14 cellular contexts compared by ENCODE assay signal in the genomic region with DNA sequence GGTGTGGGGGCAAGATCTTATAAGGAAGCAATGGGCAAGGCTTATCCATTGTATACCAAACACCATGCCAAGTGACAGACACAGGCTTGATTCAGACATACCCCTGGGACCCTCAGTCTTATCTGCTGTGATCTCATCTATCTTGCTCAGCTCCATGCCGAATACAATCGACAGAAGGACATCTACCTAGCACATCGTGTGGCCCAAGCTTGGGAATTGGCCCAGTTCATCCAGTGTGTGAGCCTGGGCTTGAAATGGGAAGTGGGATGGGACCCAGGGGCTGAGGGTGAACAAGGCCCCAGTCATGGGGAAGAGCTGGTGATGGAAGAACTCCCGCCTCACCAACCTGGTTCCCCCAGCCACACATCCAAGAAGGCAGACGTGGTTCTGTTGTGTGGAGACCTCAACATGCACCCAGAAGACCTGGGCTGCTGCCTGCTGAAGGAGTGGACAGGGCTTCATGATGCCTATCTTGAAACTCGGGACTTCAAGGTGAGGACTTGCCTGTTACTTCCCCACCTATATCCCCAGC. TPM values are rescaled to one million over a fixed set of nuclear protein-coding genes. Genes with fewer than 3 reads are reported as not detected.
DNase-seq lines count a peak whose midpoint lies in the region; ATAC-seq and TF ChIP-seq lines count a peak whose summit lies in the region.
"Had no signal": no experiment of that assay in that cellular context is flagged by ENCODE, and none has a peak within 500 bp of the region (broad histone marks: within the 10 kb centered on the region; RNA-seq: fewer than 3 reads in every experiment).

No MANE protein-coding gene starts in this region.

- peaks cover 36% of the 10 kb centered on the region for H3K36me3 ChIP-seq in CD4-positive, CD25-positive, alpha-beta regulatory T cell (ENCODE audit: control insufficient read depth, insufficient read depth, low read length)
- peaks cover 3% of the 10 kb centered on the region; the same call in 1 of the 2 replicates for H3K36me3 ChIP-seq in GM23338 (ENCODE audit: insufficient read depth)

- peaks cover 0 to 44% (median 28%) of the 10 kb centered on the region in 4 donors for H3K4me1 Mint-ChIP-seq in CD4-positive, CD25-positive, alpha-beta regulatory T cell
- H3K4me1 Mint-ChIP-seq in GM23338 = peaks cover 12% of the 10 kb centered on the region; the same call in 2 of the 3 replicates
- H3K4me1 Mint-ChIP-seq in activated naive CD8-positive, alpha-beta T cell treated with anti-CD3 and anti-CD28 coated beads for 36 hours = peaks cover 20% of the 10 kb centered on the region
- peaks cover 24 to 42% (median 33%) of the 10 kb centered on the region in 4 donors for H3K4me1 Mint-ChIP-seq in naive thymus-derived CD8-positive, alpha-beta T cell

- peak overlapping the region; percentile 89 to 95 (median 92) for H3K4me3 Mint-ChIP-seq in CD4-positive, CD25-positive, alpha-beta regulatory T cell
- H3K4me3 Mint-ChIP-seq in GM23338 = peak overlapping the region; percentile 96
- H3K4me3 Mint-ChIP-seq in activated naive CD8-positive, alpha-beta T cell treated with anti-CD3 and anti-CD28 coated beads for 36 hours = peak overlapping the region; percentile 93
- peak overlapping the region; percentile 77 to 97 (median 92) for H3K4me3 Mint-ChIP-seq in naive thymus-derived CD8-positive, alpha-beta T cell

- no peaks in the 10 kb centered on the region for H3K9me2 ChIP-seq in GM23338 (ENCODE audit: insufficient read depth)

- H3K4me3 ChIP-seq in CD4-positive, CD25-positive, alpha-beta regulatory T cell (ENCODE audit: low read depth, low read length) = no peak overlapping the region
- no peak overlapping the region for H3K4me3 ChIP-seq in GM23338

- H3K36me3 Mint-ChIP-seq in CD4-positive, CD25-positive, alpha-beta regulatory T cell = peaks cover 11% of the 10 kb centered on the region
- peaks cover 33% of the 10 kb centered on the region for H3K36me3 Mint-ChIP-seq in GM23338 (ENCODE audit: low read depth)
- peaks cover 13% of the 10 kb centered on the region for H3K36me3 Mint-ChIP-seq in activated naive CD8-positive, alpha-beta T cell treated with anti-CD3 and anti-CD28 coated beads for 36 hours
- H3K36me3 Mint-ChIP-seq in naive thymus-derived CD8-positive, alpha-beta T cell = peaks cover 0 to 17% (median 0%) of the 10 kb centered on the region in 3 donors

- POLR2A ChIA-PET in naive thymus-derived CD8-positive, alpha-beta T cell (lab: Charles Lee) = interaction anchor here (1.5 to 6.8 kb wide), 3 partner anchors 11 to 60 kb away, joined by 6 to 131 read pairs (median 68); a partner anchor contains a TSS

- TF ChIP-seq CTCF in GM23338 (conservative IDR thresholded peaks at IDR 0.05; ENCODE audit: low read depth in 2 of 2) = no peak

- H4K20me1 ChIP-seq in GM23338 (replicated peaks; ENCODE audit: insufficient read depth) = no peaks in the 10 kb centered on the region; the same call in 1 of the 2 replicates

- H3K27me3 ChIP-seq in CD4-positive, CD25-positive, alpha-beta regulatory T cell (ENCODE audit: control insufficient read depth, insufficient read depth, low read length) = no peaks in the 10 kb centered on the region
- peaks cover 14% of the 10 kb centered on the region for H3K27me3 ChIP-seq in GM23338 (ENCODE audit: insufficient read depth)

- no peak overlapping the region; the same call in 1 of the 2 replicates for H3K4me2 ChIP-seq in GM23338

- H3K79me2 ChIP-seq in GM23338 (replicated peaks; ENCODE audit: insufficient read depth) = no peaks in the 10 kb centered on the region

- peaks cover 5% of the 10 kb centered on the region; the same call in 1 of the 2 replicates for H3F3A ChIP-seq in GM23338 (replicated peaks; ENCODE audit: low read depth)

- peaks cover 0 to 3% (median 0%) of the 10 kb centered on the region in 7 donors for H3K9me3 Mint-ChIP-seq in CD4-positive, CD25-positive, alpha-beta regulatory T cell
- H3K9me3 Mint-ChIP-seq in GM23338 = no peaks in the 10 kb centered on the region
- H3K9me3 Mint-ChIP-seq in activated naive CD8-positive, alpha-beta T cell treated with anti-CD3 and anti-CD28 coated beads for 36 hours = no peaks in the 10 kb centered on the region
- no peaks in the 10 kb centered on the region for H3K9me3 Mint-ChIP-seq in naive thymus-derived CD8-positive, alpha-beta T cell

- H3K27me3 Mint-ChIP-seq in CD4-positive, CD25-positive, alpha-beta regulatory T cell = peaks cover 6% of the 10 kb centered on the region
- peaks cover 20% of the 10 kb centered on the region for H3K27me3 Mint-ChIP-seq in GM23338 (ENCODE audit: insufficient read depth, low read depth, poor library complexity)
- no peaks in the 10 kb centered on the region for H3K27me3 Mint-ChIP-seq in activated naive CD8-positive, alpha-beta T cell treated with anti-CD3 and anti-CD28 coated beads for 36 hours
- H3K27me3 Mint-ChIP-seq in naive thymus-derived CD8-positive, alpha-beta T cell = no peaks in the 10 kb centered on the region

- H3K9me3 ChIP-seq in CD4-positive, CD25-positive, alpha-beta regulatory T cell (ENCODE audit: control insufficient read depth in 2 of 2, low read length in 2 of 2) = no peaks in the 10 kb centered on the region

- DNase-seq in CD4-positive, CD25-positive, alpha-beta regulatory T cell = no peak
- DNase-seq in GM23338 (ENCODE audit: low spot score) (no peak), epidermal melanocyte (ENCODE audit: insufficient read length, low spot score) (no peak), superior temporal gyrus (ENCODE audit: extremely low spot score) (no peak)
- no peak for DNase-seq in activated naive CD8-positive, alpha-beta T cell treated with anti-CD3 and anti-CD28 coated beads for 36 hours
- no peak for DNase-seq in naive thymus-derived CD8-positive, alpha-beta T cell
- DNase-seq: cortex of kidney, KBM-7, NCI-H146, NCI-H82, right cardiac atrium, substantia nigra had no signal

- H3K27ac ChIP-seq in CD4-positive, CD25-positive, alpha-beta regulatory T cell (ENCODE audit: insufficient read depth, low read length, poor library complexity, severe bottlenecking) = peak overlapping the region; percentile 89
- no peak overlapping the region for H3K27ac ChIP-seq in GM23338 (ENCODE audit: low read depth)

- peaks cover 26% of the 10 kb centered on the region for H3K4me1 ChIP-seq in CD4-positive, CD25-positive, alpha-beta regulatory T cell (ENCODE audit: control insufficient read depth, insufficient read depth, low read length, poor library complexity, severe bottlenecking)
- H3K4me1 ChIP-seq in GM23338 (ENCODE audit: insufficient read depth) = peaks cover 8% of the 10 kb centered on the region; the same call in 1 of the 2 replicates

- no peak overlapping the region for H2AFZ ChIP-seq in GM23338

- ATAC-seq in CD4-positive, CD25-positive, alpha-beta regulatory T cell (ENCODE audit: low read depth in 2 of 2) = no peak
- no peak for ATAC-seq in GM23338
- no peak for ATAC-seq in naive thymus-derived CD8-positive, alpha-beta T cell
- ATAC-seq in GM19324 (IDR thresholded peaks at IDR 0.05; ENCODE audit: low FRiP score, unreplicated experiment) = no peak
- no peak for ATAC-seq in HG02642 (IDR thresholded peaks at IDR 0.05; ENCODE audit: poor library complexity, unreplicated experiment)
- ATAC-seq: right cardiac atrium had no signal

- H3K27ac Mint-ChIP-seq in CD4-positive, CD25-positive, alpha-beta regulatory T cell = peak overlapping the region; percentile 54 to 96 (median 93)
- no peak overlapping the region for H3K27ac Mint-ChIP-seq in GM23338
- peak overlapping the region; percentile 36 for H3K27ac Mint-ChIP-seq in activated naive CD8-positive, alpha-beta T cell treated with anti-CD3 and anti-CD28 coated beads for 36 hours
- peak overlapping the region; percentile 78 to 98 (median 96) for H3K27ac Mint-ChIP-seq in naive thymus-derived CD8-positive, alpha-beta T cell

TF ChIP-seq in GM23338, 12 proteins besides CTCF, POLR2A, EP300 and RAD21 (continues in another document):
- no peak for TF ChIP-seq STAT1 (IDR thresholded peaks at IDR 0.05; ENCODE audit: unreplicated experiment)
- TF ChIP-seq EZH2 (IDR thresholded peaks at IDR 0.05; ENCODE audit: low read depth, unreplicated experiment) = no peak
- no peak for TF ChIP-seq ZNF114 (CRISPR knock-in tag; IDR thresholded peaks at IDR 0.05)

RNA-seq across cellular contexts. Expression of a gene that starts 1.9 kb away (rescaled TPM):
- 30.2 TPM for total RNA-seq in CD4-positive, CD25-positive, alpha-beta regulatory T cell
- 10 to 100 TPM in 3 of 4 donors, 1 to 10 TPM in 1; 9.5 to 14.8 (median 12.4) TPM for polyA plus RNA-seq in CD4-positive, CD25-positive, alpha-beta regulatory T cell
- 10.9 and 12.6 TPM in 2 replicates for total RNA-seq in GM23338 (2014; rRNA removed; shearing (Covaris generic))
- polyA plus RNA-seq in GM23338 (2016; fragmentation: Nextera tagmentation; extraction: Ambion mirVana) = 4.9 and 5.6 TPM in 2 replicates
- 1 to 10 TPM; 7.0 to 7.9 TPM for total RNA-seq in activated naive CD8-positive, alpha-beta T cell treated with anti-CD3 and anti-CD28 coated beads for 36 hours
- total RNA-seq in naive thymus-derived CD8-positive, alpha-beta T cell = 10 to 100 TPM; 15.1 to 16.3 TPM
- 1 to 10 TPM; 5.8 to 8.2 (median 6.7) TPM for polyA plus RNA-seq in naive thymus-derived CD8-positive, alpha-beta T cell

RNA-seq across cellular contexts. Expression of a gene that starts 2.0 kb away (rescaled TPM):
- 0.91 TPM for total RNA-seq in CD4-positive, CD25-positive, alpha-beta regulatory T cell
- polyA plus RNA-seq in CD4-positive, CD25-positive, alpha-beta regulatory T cell = under 1 TPM; 0.24 to 0.72 (median 0.39) TPM
- 1.5 and 1.7 TPM in 2 replicates for total RNA-seq in GM23338 (2014; rRNA removed; shearing (Covaris generic))
- polyA plus RNA-seq in GM23338 (2016; fragmentation: Nextera tagmentation; extraction: Ambion mirVana) = 0.54 and 1.7 TPM in 2 replicates
- total RNA-seq in activated naive CD8-positive, alpha-beta T cell treated with anti-CD3 and anti-CD28 coated beads for 36 hours = under 1 TPM; 0.60 to 0.64 TPM
- 1 to 10 TPM in 1 of 2 experiments, under 1 TPM in 1; 0.66 to 1.3 TPM for total RNA-seq in naive thymus-derived CD8-positive, alpha-beta T cell
- polyA plus RNA-seq in naive thymus-derived CD8-positive, alpha-beta T cell = 1 to 10 TPM in 1 of 3 donors, under 1 TPM in 2; 0.25 to 1.7 (median 0.63) TPM

RNA-seq across cellular contexts. Expression of a gene that starts 13.1 kb away (rescaled TPM):
- 166 TPM for total RNA-seq in CD4-positive, CD25-positive, alpha-beta regulatory T cell
- 10 to 100 TPM; 14.6 to 20.9 (median 17.2) TPM for polyA plus RNA-seq in CD4-positive, CD25-positive, alpha-beta regulatory T cell
- 77.8 TPM in 2 replicates for total RNA-seq in GM23338 (2014; rRNA removed; shearing (Covaris generic))
- polyA plus RNA-seq in GM23338 (2016; fragmentation: Nextera tagmentation; extraction: Ambion mirVana) = 23.7 and 27.8 TPM in 2 replicates
- total RNA-seq in activated naive CD8-positive, alpha-beta T cell treated with anti-CD3 and anti-CD28 coated beads for 36 hours = 10 to 100 TPM; 21.2 to 23.5 TPM
- total RNA-seq in naive thymus-derived CD8-positive, alpha-beta T cell = 10 to 100 TPM; 56.5 to 60.1 TPM
- polyA plus RNA-seq in naive thymus-derived CD8-positive, alpha-beta T cell = 10 to 100 TPM in 2 of 3 donors, 1 to 10 TPM in 1; 8.9 to 13.8 (median 13.2) TPM

RNA-seq across cellular contexts. Expression of a gene that starts 40.6 kb away (rescaled TPM):
- 20.2 TPM for total RNA-seq in CD4-positive, CD25-positive, alpha-beta regulatory T cell
- 10 to 100 TPM in 3 of 4 donors, 1 to 10 TPM in 1; 9.2 to 11.9 (median 10.5) TPM for polyA plus RNA-seq in CD4-positive, CD25-positive, alpha-beta regulatory T cell
- total RNA-seq in GM23338 (2014; rRNA removed; shearing (Covaris generic)) = 22.0 and 26.6 TPM in 2 replicates
- 7.2 and 7.9 TPM in 2 replicates for polyA plus RNA-seq in GM23338 (2016; fragmentation: Nextera tagmentation; extraction: Ambion mirVana)
- 10 to 100 TPM; 16.1 to 16.5 TPM for total RNA-seq in activated naive CD8-positive, alpha-beta T cell treated with anti-CD3 and anti-CD28 coated beads for 36 hours
- total RNA-seq in naive thymus-derived CD8-positive, alpha-beta T cell = 10 to 100 TPM; 21.1 to 24.7 TPM
- 1 to 10 TPM; 6.6 to 8.8 (median 8.2) TPM for polyA plus RNA-seq in naive thymus-derived CD8-positive, alpha-beta T cell
